ENCODE assay signal across 1 cellular context in the genomic region with DNA sequence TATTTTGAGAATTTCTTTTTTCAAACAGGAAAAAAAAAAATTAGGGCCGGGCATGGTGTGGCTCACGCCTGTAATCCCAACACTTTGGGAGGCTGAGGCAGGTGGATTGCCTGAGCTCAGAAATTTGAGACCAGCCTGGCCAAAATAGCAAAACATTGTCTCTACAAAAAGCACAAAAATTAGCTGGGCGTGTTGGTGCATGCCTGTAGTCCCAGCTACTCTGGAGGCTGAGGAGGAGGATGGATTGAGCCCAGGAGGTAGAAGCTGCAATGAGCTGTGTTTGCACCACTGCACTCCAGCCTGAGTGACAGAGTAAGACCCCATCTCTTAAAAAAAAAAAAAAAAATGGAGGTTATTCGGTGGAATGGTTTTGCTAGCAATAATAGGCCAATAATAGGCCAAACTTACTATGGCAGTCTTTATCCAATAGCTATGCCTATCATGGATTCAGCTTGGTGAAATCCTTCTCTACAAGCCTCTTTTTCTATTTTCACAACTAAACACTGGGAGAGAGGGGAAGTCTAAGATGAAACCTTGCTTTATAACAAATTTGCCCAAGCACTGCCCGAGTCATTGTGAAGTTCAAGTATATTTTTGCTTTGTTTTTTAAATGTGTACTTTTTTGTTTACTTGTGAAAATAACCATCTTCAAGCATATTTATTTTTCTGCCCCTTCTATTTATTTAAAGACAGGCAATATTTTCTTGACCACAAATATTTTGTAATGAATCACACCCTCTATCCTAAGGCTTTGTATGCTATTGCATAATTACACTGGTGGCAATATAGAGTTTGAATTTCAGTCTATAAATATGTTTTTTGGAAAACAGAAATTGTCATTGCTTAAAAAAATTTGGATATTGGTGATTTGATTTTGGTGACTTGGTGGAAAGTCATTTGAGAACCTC.
TF ChIP-seq lines count a peak whose summit lies in the region.

No MANE protein-coding gene starts in this region.

TF ChIP-seq in GM23338, 12 proteins besides CTCF, POLR2A, EP300 and RAD21 (continued from another document):
- TF ChIP-seq, protein P1, sequence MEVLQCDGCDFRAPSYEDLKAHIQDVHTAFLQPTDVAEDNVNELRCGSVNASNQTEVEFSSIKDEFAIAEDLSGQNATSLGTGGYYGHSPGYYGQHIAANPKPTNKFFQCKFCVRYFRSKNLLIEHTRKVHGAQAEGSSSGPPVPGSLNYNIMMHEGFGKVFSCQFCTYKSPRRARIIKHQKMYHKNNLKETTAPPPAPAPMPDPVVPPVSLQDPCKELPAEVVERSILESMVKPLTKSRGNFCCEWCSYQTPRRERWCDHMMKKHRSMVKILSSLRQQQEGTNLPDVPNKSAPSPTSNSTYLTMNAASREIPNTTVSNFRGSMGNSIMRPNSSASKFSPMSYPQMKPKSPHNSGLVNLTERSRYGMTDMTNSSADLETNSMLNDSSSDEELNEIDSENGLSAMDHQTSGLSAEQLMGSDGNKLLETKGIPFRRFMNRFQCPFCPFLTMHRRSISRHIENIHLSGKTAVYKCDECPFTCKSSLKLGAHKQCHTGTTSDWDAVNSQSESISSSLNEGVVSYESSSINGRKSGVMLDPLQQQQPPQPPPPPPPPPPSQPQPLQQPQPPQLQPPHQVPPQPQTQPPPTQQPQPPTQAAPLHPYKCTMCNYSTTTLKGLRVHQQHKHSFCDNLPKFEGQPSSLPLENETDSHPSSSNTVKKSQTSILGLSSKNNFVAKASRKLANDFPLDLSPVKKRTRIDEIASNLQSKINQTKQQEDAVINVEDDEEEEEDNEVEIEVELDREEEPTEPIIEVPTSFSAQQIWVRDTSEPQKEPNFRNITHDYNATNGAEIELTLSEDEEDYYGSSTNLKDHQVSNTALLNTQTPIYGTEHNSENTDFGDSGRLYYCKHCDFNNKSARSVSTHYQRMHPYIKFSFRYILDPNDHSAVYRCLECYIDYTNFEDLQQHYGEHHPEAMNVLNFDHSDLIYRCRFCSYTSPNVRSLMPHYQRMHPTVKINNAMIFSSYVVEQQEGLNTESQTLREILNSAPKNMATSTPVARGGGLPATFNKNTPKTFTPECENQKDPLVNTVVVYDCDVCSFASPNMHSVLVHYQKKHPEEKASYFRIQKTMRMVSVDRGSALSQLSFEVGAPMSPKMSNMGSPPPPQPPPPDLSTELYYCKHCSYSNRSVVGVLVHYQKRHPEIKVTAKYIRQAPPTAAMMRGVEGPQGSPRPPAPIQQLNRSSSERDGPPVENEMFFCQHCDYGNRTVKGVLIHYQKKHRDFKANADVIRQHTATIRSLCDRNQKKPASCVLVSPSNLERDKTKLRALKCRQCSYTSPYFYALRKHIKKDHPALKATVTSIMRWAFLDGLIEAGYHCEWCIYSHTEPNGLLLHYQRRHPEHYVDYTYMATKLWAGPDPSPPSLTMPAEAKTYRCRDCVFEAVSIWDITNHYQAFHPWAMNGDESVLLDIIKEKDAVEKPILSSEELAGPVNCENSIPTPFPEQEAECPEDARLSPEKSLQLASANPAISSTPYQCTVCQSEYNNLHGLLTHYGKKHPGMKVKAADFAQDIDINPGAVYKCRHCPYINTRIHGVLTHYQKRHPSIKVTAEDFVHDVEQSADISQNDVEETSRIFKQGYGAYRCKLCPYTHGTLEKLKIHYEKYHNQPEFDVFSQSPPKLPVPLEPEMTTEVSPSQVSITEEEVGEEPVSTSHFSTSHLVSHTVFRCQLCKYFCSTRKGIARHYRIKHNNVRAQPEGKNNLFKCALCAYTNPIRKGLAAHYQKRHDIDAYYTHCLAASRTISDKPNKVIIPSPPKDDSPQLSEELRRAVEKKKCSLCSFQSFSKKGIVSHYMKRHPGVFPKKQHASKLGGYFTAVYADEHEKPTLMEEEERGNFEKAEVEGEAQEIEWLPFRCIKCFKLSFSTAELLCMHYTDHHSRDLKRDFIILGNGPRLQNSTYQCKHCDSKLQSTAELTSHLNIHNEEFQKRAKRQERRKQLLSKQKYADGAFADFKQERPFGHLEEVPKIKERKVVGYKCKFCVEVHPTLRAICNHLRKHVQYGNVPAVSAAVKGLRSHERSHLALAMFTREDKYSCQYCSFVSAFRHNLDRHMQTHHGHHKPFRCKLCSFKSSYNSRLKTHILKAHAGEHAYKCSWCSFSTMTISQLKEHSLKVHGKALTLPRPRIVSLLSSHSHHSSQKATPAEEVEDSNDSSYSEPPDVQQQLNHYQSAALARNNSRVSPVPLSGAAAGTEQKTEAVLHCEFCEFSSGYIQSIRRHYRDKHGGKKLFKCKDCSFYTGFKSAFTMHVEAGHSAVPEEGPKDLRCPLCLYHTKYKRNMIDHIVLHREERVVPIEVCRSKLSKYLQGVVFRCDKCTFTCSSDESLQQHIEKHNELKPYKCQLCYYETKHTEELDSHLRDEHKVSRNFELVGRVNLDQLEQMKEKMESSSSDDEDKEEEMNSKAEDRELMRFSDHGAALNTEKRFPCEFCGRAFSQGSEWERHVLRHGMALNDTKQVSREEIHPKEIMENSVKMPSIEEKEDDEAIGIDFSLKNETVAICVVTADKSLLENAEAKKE (CRISPR knock-in tag; IDR thresholded peaks at IDR 0.05): no peak
- no peak for TF ChIP-seq JUNB (IDR thresholded peaks at IDR 0.05; ENCODE audit: unreplicated experiment)
- no peak for TF ChIP-seq STAT1 (IDR thresholded peaks at IDR 0.05; ENCODE audit: unreplicated experiment)
- no peak for TF ChIP-seq POLR2AphosphoS5 (IDR thresholded peaks at IDR 0.05; ENCODE audit: low read depth)
- no peak for TF ChIP-seq CREB1 (CRISPR knock-in tag; IDR thresholded peaks at IDR 0.05; ENCODE audit: low read depth)
- no peak for TF ChIP-seq ZNF114 (CRISPR knock-in tag; IDR thresholded peaks at IDR 0.05)
- TF ChIP-seq NANOG (IDR thresholded peaks at IDR 0.05; ENCODE audit: borderline replicate concordance): no peak
- TF ChIP-seq ZNF331 (CRISPR knock-in tag; IDR thresholded peaks at IDR 0.05; ENCODE audit: low read depth): no peak
